ENCODE assay signal across 1 cellular context in genomic region chr1:180636138-180636537, GRCh38.
TF ChIP-seq lines count a peak whose summit lies in the region.

No MANE protein-coding gene starts in this region.

TF ChIP-seq in GM12878, 131 proteins besides CTCF, POLR2A, EP300 and RAD21:
- no peak for TF ChIP-seq PRDM15 (CRISPR knock-in tag; IDR thresholded peaks at IDR 0.05)
- no peak for TF ChIP-seq SMARCA5 (IDR thresholded peaks at IDR 0.05)
- no peak for TF ChIP-seq RBBP5 (conservative IDR thresholded peaks at IDR 0.05)
- TF ChIP-seq CHD4 (IDR thresholded peaks at IDR 0.05) = no peak
- no peak for TF ChIP-seq ZZZ3 (IDR thresholded peaks at IDR 0.05; ENCODE audit: control insufficient read depth, insufficient read length, low read depth)
- TF ChIP-seq ZSCAN29 (IDR thresholded peaks at IDR 0.05) = no peak
- TF ChIP-seq HCFC1 (IDR thresholded peaks at IDR 0.05; ENCODE audit: low read length) = no peak
- TF ChIP-seq USF2 (IDR thresholded peaks at IDR 0.05; ENCODE audit: borderline replicate concordance, low read depth, low read length) = no peak
- TF ChIP-seq NR2C2 (IDR thresholded peaks at IDR 0.05; ENCODE audit: borderline replicate concordance, control insufficient read depth, insufficient read length, low read depth) = no peak
